Comparison of ENCODE assay signal across 9 cellular contexts in genomic region chr2:200618590-200619021, GRCh38. TPM values are rescaled to one million over a fixed set of nuclear protein-coding genes. Genes with fewer than 3 reads are reported as not detected.
DNase-seq lines count a peak whose midpoint lies in the region; ATAC-seq and TF ChIP-seq lines count a peak whose summit lies in the region.
"Had no signal": no experiment of that assay in that cellular context is flagged by ENCODE, and none has a peak within 500 bp of the region (broad histone marks: within the 10 kb centered on the region; RNA-seq: fewer than 3 reads in every experiment).

No MANE protein-coding gene starts in this region.

- no peak for TF ChIP-seq POLR2A in NB4 (IDR thresholded peaks at IDR 0.05; ENCODE audit: extremely low read depth, insufficient read length)

- no peaks in the 10 kb centered on the region for H3K36me3 ChIP-seq in osteoblast (ENCODE audit: insufficient read depth, low read length)

- H3K4me3 ChIP-seq in NB4 (ENCODE audit: low read depth, low read length), result no peak overlapping the region
- no peak overlapping the region for H3K4me3 ChIP-seq in osteoblast (ENCODE audit: insufficient read depth, low read length)

- no peak overlapping the region for H3K4me2 ChIP-seq in osteoblast (ENCODE audit: insufficient read depth, low read length)

- no peaks in the 10 kb centered on the region for H4K20me1 ChIP-seq in osteoblast (ENCODE audit: insufficient read depth, low read length)

- H3K27me3 ChIP-seq in osteoblast (ENCODE audit: insufficient read depth, low read length), result no peaks in the 10 kb centered on the region

- peak overlapping the region; percentile 66 for H2AFZ ChIP-seq in osteoblast (ENCODE audit: low read length)

- H3K9me3 ChIP-seq in osteoblast (ENCODE audit: low read depth, low read length), result no peaks in the 10 kb centered on the region

- peaks cover 46% of the 10 kb centered on the region for H3K4me1 ChIP-seq in osteoblast (ENCODE audit: insufficient read depth, low read length)

- no peaks in the 10 kb centered on the region for H3K79me2 ChIP-seq in osteoblast (ENCODE audit: insufficient read depth, low read length)

- peak; percentile 26 for TF ChIP-seq CTCF in NB4 (IDR thresholded peaks at IDR 0.05; ENCODE audit: low read depth, low read length)
- TF ChIP-seq CTCF in osteoblast (IDR thresholded peaks at IDR 0.05; ENCODE audit: extremely low read depth, low read depth, low read length), result peak; percentile 43

- no peak for ATAC-seq in HG02588 (IDR thresholded peaks at IDR 0.05; ENCODE audit: unreplicated experiment)
- no peak for ATAC-seq in HG03095 (IDR thresholded peaks at IDR 0.05; ENCODE audit: unreplicated experiment)

- H3K27ac ChIP-seq in caudate nucleus (ENCODE audit: low read depth, low read length) (peak overlapping the region; percentile 40), osteoblast (ENCODE audit: low read depth, low read length) (no peak overlapping the region)

- peak; percentile 67 for DNase-seq in EH (ENCODE audit: low read depth)
- DNase-seq in NB4 (ENCODE audit: low read depth), result peak; percentile 77
- DNase-seq in caudate nucleus (lab: John Stamatoyannopoulos, UW), result peak in 24 of 61 donors; percentile 1 to 38 (median 11)
- no peak for DNase-seq in osteoblast (ENCODE audit: insufficient read length, low spot score, missing footprints)
- DNase-seq in NCI-H187 (lab: John Stamatoyannopoulos, UW), result no peak
- DNase-seq: activated T-cell treated with anti-CD3 and anti-CD28 coated beads, Interleukin-2, amount 50 U/mL, for 4 hours; NCI-H2029 had no signal

RNA-seq across cellular contexts. Expression of gene AOX1, which starts 32.8 kb away (rescaled TPM):
- total RNA-seq in osteoblast, result 76.4 and 87.8 TPM in 2 replicates

Comparison
In these comparisons a context has a peak if more than half of its experiments do, and no peak if none do; other contexts are left out.
1. DNase-seq: peak in EH (single experiment) and NB4 (single experiment); none in osteoblast (single experiment) and NCI-H187 (0 of 2).